In genomic region chr6:47697925-47698324, GRCh38 we compare ENCODE assay signal across 15 cellular contexts. TPM values are rescaled to one million over a fixed set of nuclear protein-coding genes. Genes with fewer than 3 reads are reported as not detected.
"Had no signal": no experiment of that assay in that cellular context is flagged by ENCODE, and none has a peak within 500 bp of the region (broad histone marks: within the 10 kb centered on the region; RNA-seq: fewer than 3 reads in every experiment).

No MANE protein-coding gene starts in this region.

- H3K36me3 ChIP-seq: lower lobe of right lung, transverse colon had no signal

- H3K4me1 ChIP-seq: lower lobe of right lung, parathyroid adenoma had no signal

- ATAC-seq: activated naive CD8-positive, alpha-beta T cell treated with anti-CD3 and anti-CD28 coated beads, Interleukin-2, amount 50 U/mL, for 24 hours; lower lobe of right lung; naive thymus-derived CD4-positive, alpha-beta T cell had no signal

- H3K27ac ChIP-seq: lower lobe of right lung, parathyroid adenoma, VCaP had no signal

- DNase-seq: activated CD4-positive, alpha-beta T cell treated with anti-CD3 and anti-CD28 coated beads for 1 hour; activated CD4-positive, alpha-beta T cell treated with anti-CD3 and anti-CD28 coated beads, Interleukin-2, amount 50 U/mL, for 4 hours; activated naive CD4-positive, alpha-beta T cell treated with Interleukin-2 at 50 U/mL for 16 hours; activated naive CD8-positive, alpha-beta T cell treated with anti-CD3 and anti-CD28 coated beads, Interleukin-2, amount 50 U/mL, for 24 hours; aorta; lower lobe of right lung; naive thymus-derived CD4-positive, alpha-beta T cell; SK-N-SH; stimulated activated CD4-positive, alpha-beta T cell treated with anti-CD3 and anti-CD28 coated beads, Interleukin-4, amount 100 ng/mL, for 24 hours; substantia nigra; T-helper 1 cell had no signal

- H3K4me3 ChIP-seq: lower lobe of right lung, transverse colon had no signal

- H3K27me3 ChIP-seq: transverse colon had no signal

- H3K79me2 ChIP-seq: parathyroid adenoma had no signal

- H3K9ac ChIP-seq: parathyroid adenoma, SK-N-SH had no signal

- H3K9me3 ChIP-seq: lower lobe of right lung, SK-N-SH, transverse colon had no signal

RNA-seq across cellular contexts. Expression of gene ADGRF4, which starts 0.5 kb away (rescaled TPM):
- total RNA-seq: activated T-helper 17 cell treated with anti-CD3 and anti-CD28 coated beads, Interleukin-2, amount 50 U/mL, for 72 hours; aorta; lower lobe of right lung; naive thymus-derived CD4-positive, alpha-beta T cell had no signal
- polyA plus RNA-seq: aorta; naive thymus-derived CD4-positive, alpha-beta T cell; SK-N-SH had no signal
